ENCODE assay signal across 25 cellular contexts in the genomic region with DNA sequence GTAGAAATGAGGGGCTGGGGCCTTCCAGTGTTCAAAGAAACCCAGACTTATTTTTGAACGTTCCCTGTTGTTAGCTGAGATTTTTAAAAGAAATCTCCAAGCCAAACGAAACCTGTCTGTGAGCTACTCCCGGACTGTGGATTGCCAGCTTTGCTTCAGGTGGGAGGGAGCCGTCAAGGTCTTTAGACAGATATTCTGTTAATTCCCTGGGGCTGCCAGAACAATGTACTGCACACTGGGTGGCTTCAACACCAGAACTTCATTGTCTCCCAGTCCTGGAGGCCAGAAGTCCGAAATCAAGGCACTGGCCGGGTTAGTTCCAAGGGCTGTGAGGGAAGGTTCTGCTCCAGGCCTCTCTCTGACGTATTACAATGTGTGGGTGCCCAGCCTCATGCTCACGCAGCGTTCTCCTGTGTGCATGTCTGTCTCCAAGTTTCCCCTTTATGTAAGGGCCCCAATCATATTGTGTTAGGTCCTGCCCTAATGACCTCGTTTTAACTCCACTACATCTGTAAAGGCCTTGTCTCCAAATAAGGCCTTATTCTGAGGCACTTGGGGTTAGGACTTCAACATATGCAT. TPM values are rescaled to one million over a fixed set of nuclear protein-coding genes. Genes with fewer than 3 reads are reported as not detected.
DNase-seq lines count a peak whose midpoint lies in the region; ATAC-seq and TF ChIP-seq lines count a peak whose summit lies in the region.
"Had no signal": no experiment of that assay in that cellular context is flagged by ENCODE, and none has a peak within 500 bp of the region (broad histone marks: within the 10 kb centered on the region; RNA-seq: fewer than 3 reads in every experiment).

No MANE protein-coding gene starts in this region.

- no peaks in the 10 kb centered on the region for H3K9me3 Mint-ChIP-seq in neural crest cell
- H3K9me3 Mint-ChIP-seq: type B pancreatic cell had no signal

- no peak overlapping the region for H3K4me3 ChIP-seq in HUES6 (ENCODE audit: low read depth, low read length)
- no peak overlapping the region for H3K4me3 ChIP-seq in mammary epithelial cell (replicated peaks in 1 of 3; ENCODE audit: insufficient read depth in 1 of 3, low read depth in 2 of 3, low read length in 3 of 3)
- H3K4me3 ChIP-seq in uterus, result no peak overlapping the region
- no peak overlapping the region for H3K4me3 ChIP-seq in aorta (ENCODE audit: low read length in 2 of 2)
- H3K4me3 ChIP-seq: lower lobe of right lung had no signal

- no peak for ATAC-seq in aorta (ENCODE audit: low FRiP score)
- ATAC-seq in HG03378 (IDR thresholded peaks at IDR 0.05; ENCODE audit: unreplicated experiment), result no peak
- ATAC-seq: HCT116, SK-N-SH treated with all-trans-retinoic acid at 6 μM for 48 hours had no signal

- TF ChIP-seq POLR2A in uterus (IDR thresholded peaks at IDR 0.05), result no peak

- 0 out of 2 replicates have a peak overlapping the region, but pooled peaks have one; percentile 25 for H3K27ac ChIP-seq in HUES6 (ENCODE audit: low read depth, low read length)
- peak overlapping the region; percentile 16 for H3K27ac ChIP-seq in mammary epithelial cell (ENCODE audit: insufficient read depth, low read depth, low read length)
- peak overlapping the region; percentile 44 to 57 for H3K27ac ChIP-seq in uterus
- no peak overlapping the region for H3K27ac ChIP-seq in aorta (ENCODE audit: low read depth in 1 of 2, low read length in 2 of 2)
- H3K27ac ChIP-seq: C4-2B, lower lobe of right lung had no signal

- no peaks in the 10 kb centered on the region for H3K27me3 Mint-ChIP-seq in neural crest cell (ENCODE audit: low read depth)
- H3K27me3 Mint-ChIP-seq: type B pancreatic cell had no signal

- H3K27ac Mint-ChIP-seq in neural crest cell (ENCODE audit: unreplicated experiment), result peak overlapping the region; percentile 78

- H3K27me3 ChIP-seq in HUES6 (ENCODE audit: control insufficient read depth, insufficient read depth, low read length) (no peaks in the 10 kb centered on the region), mammary epithelial cell (ENCODE audit: insufficient read depth, low read length) (no peaks in the 10 kb centered on the region), uterus (no peaks in the 10 kb centered on the region), aorta (ENCODE audit: control insufficient read depth in 1 of 2, insufficient read depth in 2 of 2, low read length in 1 of 2) (no peaks in the 10 kb centered on the region)
- H3K27me3 ChIP-seq: brain microvascular endothelial cell had no signal

- H3K36me3 Mint-ChIP-seq in neural crest cell (ENCODE audit: low read depth), result peaks cover 16% of the 10 kb centered on the region

- H2AFZ ChIP-seq in mammary epithelial cell (ENCODE audit: low read depth, low read length), result no peak overlapping the region

- no peak overlapping the region for H3K4me3 Mint-ChIP-seq in neural crest cell
- H3K4me3 Mint-ChIP-seq: type B pancreatic cell had no signal

- H3K79me2 ChIP-seq in mammary epithelial cell (ENCODE audit: insufficient read depth, low read length), result peaks cover 20% of the 10 kb centered on the region

- intact Hi-C loops in mammary epithelial cell (cut with micrococcal nuclease) (loop anchor here (5.0 kb wide), 1 partner anchor 423 kb away; no protein-coding TSS in a partner anchor), uterus (cut with DNase I; ENCODE audit: low total_unique reads) (no loop called here), aorta (cut with DNase I) (loop anchor here in 1 of 2 donors (10.0 kb wide), 1 partner anchor 200 kb away; no protein-coding TSS in a partner anchor)

- H3K9me3 ChIP-seq in HUES6 (ENCODE audit: control insufficient read depth, insufficient read depth, low read depth, low read length), result no peaks in the 10 kb centered on the region
- no peaks in the 10 kb centered on the region for H3K9me3 ChIP-seq in mammary epithelial cell (replicated peaks; ENCODE audit: insufficient read depth, low read length)
- H3K9me3 ChIP-seq in uterus, result no peaks in the 10 kb centered on the region
- H3K9me3 ChIP-seq in aorta (ENCODE audit: control insufficient read depth, low read length), result no peaks in the 10 kb centered on the region
- H3K9me3 ChIP-seq: lower lobe of right lung had no signal

- no peaks in the 10 kb centered on the region for H3K4me1 ChIP-seq in HUES6 (ENCODE audit: control insufficient read depth, insufficient read depth, low read length)
- peaks cover 26% of the 10 kb centered on the region for H3K4me1 ChIP-seq in mammary epithelial cell (ENCODE audit: insufficient read depth, low read length)
- H3K4me1 ChIP-seq in uterus, result peaks cover 3 to 5% of the 10 kb centered on the region in 2 donors
- peaks cover 0 to 5% of the 10 kb centered on the region in 2 donors for H3K4me1 ChIP-seq in aorta (ENCODE audit: control insufficient read depth in 1 of 2, insufficient read depth in 2 of 2, low read length in 2 of 2)
- H3K4me1 ChIP-seq: lower lobe of right lung had no signal

- no peak for TF ChIP-seq CTCF in mammary epithelial cell (conservative IDR thresholded peaks at IDR 0.05 in 1 of 2, IDR thresholded peaks at IDR 0.05 in 1 of 2; ENCODE audit: extremely low read depth in 1 of 2, insufficient read depth in 1 of 2, low read depth in 1 of 2, low read length in 2 of 2)
- TF ChIP-seq CTCF in neural crest cell (conservative IDR thresholded peaks at IDR 0.05), result no peak
- no peak for TF ChIP-seq CTCF in uterus (IDR thresholded peaks at IDR 0.05)

- no peak for DNase-seq in mammary epithelial cell
- DNase-seq in neural crest cell (ENCODE audit: low read depth, low spot score), result no peak
- no peak for DNase-seq in uterus
- no peak for DNase-seq in NOMO-1 treated with DMSO at 0.1 percent for 48 hours (lab: John Stamatoyannopoulos, UW; ENCODE audit: unreplicated experiment)
- no peak for DNase-seq in aorta
- DNase-seq: activated CD4-positive, alpha-beta T cell treated with anti-CD3 and anti-CD28 coated beads for 4 hours; activated CD8-positive, alpha-beta memory T cell treated with anti-CD3 and anti-CD28 coated beads for 24 hours; activated gamma-delta T cell; brain microvascular endothelial cell; effector CD4-positive, alpha-beta T cell; lower lobe of right lung; NCI-H1694; small intestine had no signal

- no peak overlapping the region for H3K4me2 ChIP-seq in mammary epithelial cell (ENCODE audit: insufficient read depth, low read depth, low read length)

- 58% methylated on average over 9 of the region's 10 CpGs for WGBS in mammary epithelial cell (ENCODE audit: low coverage, missing lambda C conversion rate)
- WGBS in aorta, 2 donors, result 76 to 77% methylated on average over 10 of the region's 10 CpGs

- H3K4me1 Mint-ChIP-seq in neural crest cell, result peaks cover 30% of the 10 kb centered on the region

- in situ Hi-C loops in mammary epithelial cell (cut with MboI; ENCODE audit: low sequenced_read_pairs in 2 of 2), result loop anchor here in 1 of 2 donors (25.0 kb wide), 1 partner anchor 308 kb away; no protein-coding TSS in a partner anchor

- H3K36me3 ChIP-seq in HUES6 (ENCODE audit: control insufficient read depth, insufficient read depth, low read length), result peaks cover 9% of the 10 kb centered on the region; the same call in 1 of the 2 replicates
- peaks cover 4% of the 10 kb centered on the region for H3K36me3 ChIP-seq in mammary epithelial cell (ENCODE audit: insufficient read depth, low read length)
- H3K36me3 ChIP-seq in uterus, result no peaks in the 10 kb centered on the region
- H3K36me3 ChIP-seq in aorta (ENCODE audit: control insufficient read depth in 1 of 2, insufficient read depth in 2 of 2, low read length in 1 of 2), result peaks cover 0 to 2% of the 10 kb centered on the region in 2 donors

- BruUV-seq in mammary epithelial cell (replicated peaks; lab: Mats Ljungman, UMichigan), result no TSS peak

- CTCF ChIA-PET in mammary epithelial cell (lab: Charles Lee; ENCODE audit: low non-redundant PET), result no interaction called here

- no peak overlapping the region for H3K9ac ChIP-seq in HUES6 (ENCODE audit: low read length)
- H3K9ac ChIP-seq in mammary epithelial cell (ENCODE audit: insufficient read depth, low read length), result no peak overlapping the region

- dilution Hi-C loops in mammary epithelial cell (cut with HindIII; ENCODE audit: low sequenced_read_pairs), result no loop called here

- H4K20me1 ChIP-seq in mammary epithelial cell (ENCODE audit: insufficient read depth, low read length), result no peaks in the 10 kb centered on the region

RNA-seq across cellular contexts. Expression of a gene that starts 60.0 kb away (rescaled TPM):
- total RNA-seq in mammary epithelial cell, result not detected
- polyA plus RNA-seq in mammary epithelial cell, result not detected
- not detected for polyA minus RNA-seq in mammary epithelial cell
- total RNA-seq in neural crest cell, result not detected in 2 replicates
- total RNA-seq in uterus, result not detected
- not detected for total RNA-seq in aorta
- polyA plus RNA-seq in aorta, result not detected
- total RNA-seq: fibroblast of villous mesenchyme; kidney epithelial cell; lower lobe of right lung; NCI-H460; OCI-LY7; T-helper 2 cell treated with Interferon-gamma antibody and Interleukin-4, amounts not matched to agents 100 ng/mL and 5 ng/mL, for 36 hours had no signal
- polyA plus RNA-seq: esophagus had no signal

Comparison
In these comparisons a context has a peak if more than half of its experiments do, and no peak if none do; other contexts are left out.
1. H3K27ac ChIP-seq: peak in HUES6 (single experiment), mammary epithelial cell (single experiment) and uterus (2 of 2); none in aorta (0 of 2).